Comparison of ENCODE assay signal across 8 cellular contexts in the genomic region with DNA sequence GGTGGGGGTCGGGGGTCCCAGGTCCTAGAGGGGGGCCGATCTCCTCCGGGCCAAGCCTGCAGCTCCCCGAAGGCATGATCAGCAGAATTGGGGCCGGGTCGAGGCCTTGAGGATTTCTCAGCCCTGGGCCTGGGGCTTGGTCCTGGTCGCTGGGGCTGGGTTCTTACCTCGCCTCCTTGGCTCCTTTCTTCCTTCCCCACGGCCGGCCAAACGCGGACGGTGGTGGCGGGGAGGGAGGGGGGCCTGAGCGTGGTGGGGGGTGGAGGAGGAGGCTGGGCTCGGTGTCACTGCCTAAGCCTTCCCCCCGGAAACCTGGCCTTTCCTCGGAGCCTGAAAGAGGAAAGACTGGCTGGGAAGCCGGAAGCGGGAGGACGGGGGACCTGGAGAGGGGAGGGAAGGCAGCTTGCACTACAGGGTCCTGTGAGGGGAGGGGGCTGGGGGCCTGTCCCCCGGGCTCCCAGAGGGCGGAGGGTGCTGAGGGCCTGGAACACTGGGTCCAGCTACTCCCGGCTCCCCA. TPM values are rescaled to one million over a fixed set of nuclear protein-coding genes. Genes with fewer than 3 reads are reported as not detected.
DNase-seq lines count a peak whose midpoint lies in the region; ATAC-seq and TF ChIP-seq lines count a peak whose summit lies in the region.

A gene with protein sequence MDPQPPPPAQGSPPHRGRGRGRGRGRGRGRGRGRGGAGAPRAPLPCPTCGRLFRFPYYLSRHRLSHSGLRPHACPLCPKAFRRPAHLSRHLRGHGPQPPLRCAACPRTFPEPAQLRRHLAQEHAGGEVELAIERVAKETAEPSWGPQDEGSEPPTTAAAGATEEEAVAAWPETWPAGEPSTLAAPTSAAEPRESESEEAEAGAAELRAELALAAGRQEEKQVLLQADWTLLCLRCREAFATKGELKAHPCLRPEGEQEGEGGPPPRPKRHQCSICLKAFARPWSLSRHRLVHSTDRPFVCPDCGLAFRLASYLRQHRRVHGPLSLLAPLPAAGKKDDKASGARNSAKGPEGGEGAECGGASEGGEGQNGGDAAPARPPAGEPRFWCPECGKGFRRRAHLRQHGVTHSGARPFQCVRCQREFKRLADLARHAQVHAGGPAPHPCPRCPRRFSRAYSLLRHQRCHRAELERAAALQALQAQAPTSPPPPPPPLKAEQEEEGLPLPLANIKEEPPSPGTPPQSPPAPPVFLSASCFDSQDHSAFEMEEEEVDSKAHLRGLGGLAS (minus strand): TSS at position 221 of the 517 bp plus-strand sequence. CDS start 1,209 bp downstream, outside the sequence.

- peak within 1 kb of the TSS; percentile 85 for H3K27ac Mint-ChIP-seq in HFFc6
- peak within 1 kb of the TSS; percentile 93 for H3K27ac Mint-ChIP-seq in chondrocyte (ENCODE audit: unreplicated experiment)

- peak; percentile 65 to 74 for ATAC-seq in activated CD4-positive, CD25-positive, alpha-beta regulatory T cell treated with anti-CD3 and anti-CD28 coated beads, Interleukin-2, amount 50 U/mL, for 24 hours
- ATAC-seq in GM18520 (IDR thresholded peaks at IDR 0.05; ENCODE audit: unreplicated experiment), result no peak

- TF ChIP-seq CTCF in HFFc6 (IDR thresholded peaks at IDR 0.05), result no peak
- TF ChIP-seq CTCF in chondrocyte (IDR thresholded peaks at IDR 0.05), result no peak

- peak within 1 kb of the TSS; percentile 95 for H3K4me3 Mint-ChIP-seq in HFFc6
- H3K4me3 Mint-ChIP-seq in chondrocyte (ENCODE audit: unreplicated experiment), result peak within 1 kb of the TSS; percentile 97

- H3K9me3 Mint-ChIP-seq in HFFc6 (no peaks in the 10 kb centered on the region), chondrocyte (ENCODE audit: low read depth) (no peaks in the 10 kb centered on the region)

- DNase-seq in CD1c-positive myeloid dendritic cell (ENCODE audit: extremely low spot score) (peak; percentile 81), HFFc6 (peak; percentile 77), NCI-H345 (lab: John Stamatoyannopoulos, UW) (peak; percentile 85), chondrocyte (ENCODE audit: low spot score) (no peak), kidney tubule cell (ENCODE audit: low spot score) (peak; percentile 90)
- DNase-seq in stimulated activated CD4-positive, alpha-beta T cell treated with anti-CD3 and anti-CD28 coated beads, Interleukin-15, amount 100 ng/mL, for 1 hour (ENCODE audit: low read depth in 1 of 2, low spot score in 1 of 2), result peak; percentile 45 to 73

- H3K27me3 Mint-ChIP-seq in HFFc6 (ENCODE audit: insufficient read depth), result peaks cover 4% of the 10 kb centered on the region
- H3K27me3 Mint-ChIP-seq in chondrocyte (ENCODE audit: low read depth), result no peaks in the 10 kb centered on the region

- H3K36me3 Mint-ChIP-seq in HFFc6 (ENCODE audit: low read depth) (peaks cover 22% of the 10 kb centered on the region), chondrocyte (ENCODE audit: low read depth) (peaks cover 15% of the 10 kb centered on the region)

- peaks cover 21% of the 10 kb centered on the region for H3K4me1 Mint-ChIP-seq in HFFc6 (ENCODE audit: low read depth)
- H3K4me1 Mint-ChIP-seq in chondrocyte (ENCODE audit: low read depth), result peaks cover 30% of the 10 kb centered on the region

RNA-seq across cellular contexts. Expression of the gene that starts here (rescaled TPM):
- 10 to 100 TPM; 19.0 to 24.3 (median 22.0) TPM for total RNA-seq in HFFc6 (2021; fragmentation: NEBNext Ultra II Directional; extraction: Animal tissue kit (Norgen Biotek cat#: 25700))
- total RNA-seq in chondrocyte, result 15.7 to 23.6 TPM (median 23.1 TPM) in 3 replicates
